In the genomic region with DNA sequence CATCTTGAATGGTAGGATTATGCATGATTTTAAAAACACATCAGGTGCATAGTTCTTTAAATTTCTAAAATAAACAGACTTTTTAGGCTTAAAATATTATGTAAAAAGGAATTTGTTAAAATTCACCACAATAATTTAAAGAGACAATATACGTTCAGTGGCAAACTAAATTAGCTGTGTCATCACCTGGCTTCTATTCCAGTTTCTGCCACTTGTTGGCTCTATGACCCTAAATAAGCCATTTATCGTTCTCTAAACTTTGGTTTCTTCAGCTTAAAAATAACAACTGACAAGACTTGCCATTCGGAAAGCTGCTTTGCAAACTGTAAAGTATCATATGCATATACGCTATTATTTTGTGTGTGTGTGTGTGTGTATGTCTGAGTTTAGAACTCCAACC, we compare ENCODE assay signal across 14 cellular contexts.
"Had no signal": no experiment of that assay in that cellular context is flagged by ENCODE, and none has a peak within 500 bp of the region (broad histone marks: within the 10 kb centered on the region; RNA-seq: fewer than 3 reads in every experiment).

No MANE protein-coding gene starts in this region.

- H3K36me3 ChIP-seq: esophagus muscularis mucosa, upper lobe of left lung had no signal

- DNase-seq: activated CD4-positive, alpha-beta T cell treated with anti-CD3 and anti-CD28 coated beads for 1 hour; activated CD4-positive, alpha-beta T cell treated with anti-CD3 and anti-CD28 coated beads, Interleukin-2, amount 50 U/mL, for 48 hours; activated CD8-positive, alpha-beta memory T cell treated with anti-CD3 and anti-CD28 coated beads, Interleukin-2, amount 10 ng/mL, durations not matched to agents 7 days and 5 days; activated effector memory CD4-positive, alpha-beta T cell treated with anti-CD3 and anti-CD28 coated beads, Interleukin-2, amount 50 U/mL, for 16 hours; activated T-cell treated with anti-CD3 and anti-CD28 coated beads, Interleukin-2, amount 50 U/mL, for 4 hours; amygdala; head of caudate nucleus; natural killer cell; stimulated activated CD4-positive, alpha-beta T cell treated with anti-CD3 and anti-CD28 coated beads, Interleukin-4, amount 100 ng/mL, for 1 hour; stimulated activated CD8-positive, alpha-beta memory T cell treated with anti-CD3 and anti-CD28 coated beads, Interleukin-4, amount 100 ng/mL, for 48 hours; upper lobe of left lung had no signal

- H3K36me3 Mint-ChIP-seq: activated CD8-positive, alpha-beta memory T cell treated with anti-CD3 and anti-CD28 coated beads, Interleukin-2, amount 10 ng/mL, durations not matched to agents 7 days and 5 days; natural killer cell had no signal

- H3K4me3 Mint-ChIP-seq: activated CD8-positive, alpha-beta memory T cell treated with anti-CD3 and anti-CD28 coated beads, Interleukin-2, amount 10 ng/mL, durations not matched to agents 7 days and 5 days; activated naive CD8-positive, alpha-beta T cell; activated T-cell treated with anti-CD3 and anti-CD28 coated beads, Interleukin-2, amount 50 U/mL, for 4 hours; natural killer cell; stimulated activated naive CD8-positive, alpha-beta T cell treated with anti-CD3 and anti-CD28 coated beads, Interleukin-15, Interleukin-2, amounts not matched to agents 100 ng/mL and 50 ng/mL, for 24 hours had no signal

- H3K27ac Mint-ChIP-seq: activated CD8-positive, alpha-beta memory T cell treated with anti-CD3 and anti-CD28 coated beads, Interleukin-2, amount 10 ng/mL, durations not matched to agents 7 days and 5 days; activated naive CD8-positive, alpha-beta T cell; natural killer cell; stimulated activated naive CD8-positive, alpha-beta T cell treated with anti-CD3 and anti-CD28 coated beads, Interleukin-15, Interleukin-2, amounts not matched to agents 100 ng/mL and 50 ng/mL, for 24 hours had no signal

- H3K27ac ChIP-seq: esophagus muscularis mucosa, upper lobe of left lung had no signal

- H3K27me3 Mint-ChIP-seq: activated naive CD8-positive, alpha-beta T cell had no signal

- H3K9me3 Mint-ChIP-seq: activated T-cell treated with anti-CD3 and anti-CD28 coated beads, Interleukin-2, amount 50 U/mL, for 4 hours; natural killer cell had no signal

- H3K4me3 ChIP-seq: esophagus muscularis mucosa, upper lobe of left lung had no signal

- H3K27me3 ChIP-seq: esophagus muscularis mucosa, upper lobe of left lung had no signal

- ATAC-seq: activated CD8-positive, alpha-beta memory T cell treated with anti-CD3 and anti-CD28 coated beads, Interleukin-2, amount 10 ng/mL, durations not matched to agents 7 days and 5 days; activated T-cell treated with anti-CD3 and anti-CD28 coated beads, Interleukin-2, amount 50 U/mL, for 4 hours; natural killer cell had no signal
